23 cellular contexts compared by ENCODE assay signal in the genomic region with DNA sequence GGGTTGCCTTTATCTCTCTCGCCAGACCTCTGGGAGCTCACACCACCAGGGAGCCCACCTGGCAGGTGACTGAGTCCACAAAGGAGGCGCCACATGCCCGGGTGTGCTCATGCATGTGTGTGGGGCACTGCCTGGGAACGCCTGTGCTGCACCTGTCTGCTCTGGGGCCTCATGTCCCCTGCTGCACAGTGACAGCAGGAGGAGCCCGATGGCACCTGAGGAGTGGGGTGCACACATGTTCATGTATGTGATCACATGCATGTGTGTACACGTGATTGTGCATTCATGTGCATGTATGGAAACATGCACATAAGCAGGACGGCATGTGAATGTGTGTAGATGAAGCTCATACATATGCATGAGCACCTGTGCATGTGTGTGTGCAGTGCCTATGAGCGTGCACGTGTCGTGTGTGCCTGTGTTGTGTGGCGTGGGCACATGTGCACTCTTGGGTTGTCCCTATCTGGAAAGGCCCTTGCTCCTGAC. TPM values are rescaled to one million over a fixed set of nuclear protein-coding genes. Genes with fewer than 3 reads are reported as not detected.
DNase-seq lines count a peak whose midpoint lies in the region; ATAC-seq and TF ChIP-seq lines count a peak whose summit lies in the region.
"Had no signal": no experiment of that assay in that cellular context is flagged by ENCODE, and none has a peak within 500 bp of the region (broad histone marks: within the 10 kb centered on the region; RNA-seq: fewer than 3 reads in every experiment).

No MANE protein-coding gene starts in this region.

- H3K27me3 ChIP-seq in heart left ventricle, result peaks cover 0 to 14% (median 0%) of the 10 kb centered on the region in 9 donors
- H3K27me3 ChIP-seq in spleen (replicated peaks in 1 of 7), result peaks cover 0 to 29% (median 13%) of the 10 kb centered on the region in 7 donors
- H3K27me3 ChIP-seq: thyroid gland had no signal

- TF ChIP-seq POLR2A in heart left ventricle (IDR thresholded peaks at IDR 0.05) (no peak), spleen (IDR thresholded peaks at IDR 0.05) (no peak)

- H3K4me3 ChIP-seq in heart left ventricle (no peak overlapping the region), spleen (no peak overlapping the region)
- H3K4me3 ChIP-seq: GM23338, SJCRH30, thyroid gland had no signal

- intact Hi-C loops in heart left ventricle (cut with DNase I), result no loop called here
- intact Hi-C loops in spleen (cut with DNase I; ENCODE audit: low total_unique reads), result no loop called here

- H3K4me1 ChIP-seq in heart left ventricle, result no peaks in the 10 kb centered on the region
- no peaks in the 10 kb centered on the region for H3K4me1 ChIP-seq in spleen
- H3K4me1 ChIP-seq: thyroid gland had no signal

- ATAC-seq in heart left ventricle (no peak), GM21737 (IDR thresholded peaks at IDR 0.05; ENCODE audit: unreplicated experiment) (no peak)
- ATAC-seq: activated CD4-positive, CD25-positive, alpha-beta regulatory T cell treated with anti-CD3 and anti-CD28 coated beads, Interleukin-2, amount 50 U/mL, for 24 hours; GM23338; left lobe of liver; naive thymus-derived CD4-positive, alpha-beta T cell; PC-3 had no signal

- WGBS in heart left ventricle, 4 donors, result 89 to 93% (median 93%) methylated on average over 8 to 11 of the region's 11 CpGs
- WGBS in spleen, 5 donors, result 83 to 94% (median 92%) methylated on average over 10 to 11 of the region's 11 CpGs

- TF ChIP-seq CTCF in heart left ventricle (IDR thresholded peaks at IDR 0.05) (no peak), spleen (IDR thresholded peaks at IDR 0.05 in 8 of 11, conservative IDR thresholded peaks at IDR 0.05 in 3 of 11) (no peak)

- DNase-seq in NCI-H1417 (lab: John Stamatoyannopoulos, UW), result peak in 2 of 3 experiments; percentile 35 to 58
- no peak for DNase-seq in NCI-H1417 treated with DMSO at 0.1 percent for 48 hours (lab: John Stamatoyannopoulos, UW)
- peak; percentile 60 for DNase-seq in NCI-H2171 treated with DMSO at 0.1 percent for 48 hours (lab: John Stamatoyannopoulos, UW)
- peak in 3 of 5 donors; percentile 8 to 28 (median 15) for DNase-seq in heart left ventricle
- DNase-seq in spleen, result peak; percentile 72
- DNase-seq in activated effector memory CD4-positive, alpha-beta T cell treated with anti-CD3 and anti-CD28 coated beads, Interleukin-2, amount 50 U/mL, for 16 hours, result no peak
- no peak for DNase-seq in RPMI8226
- DNase-seq: 8988T; activated CD4-positive, alpha-beta memory T cell treated with anti-CD3 and anti-CD28 coated beads for 36 hours; activated naive CD8-positive, alpha-beta T cell treated with anti-CD3 and anti-CD28 coated beads for 36 hours; CD4-positive, alpha-beta T cell; effector CD4-positive, alpha-beta T cell; naive thymus-derived CD4-positive, alpha-beta T cell; NCI-H226; PC-3; thyroid gland had no signal

- H3K9me3 ChIP-seq in heart left ventricle (no peaks in the 10 kb centered on the region), spleen (no peaks in the 10 kb centered on the region)
- H3K9me3 ChIP-seq: SJCRH30, thyroid gland had no signal

- no peak overlapping the region for H3K27ac ChIP-seq in heart left ventricle
- no peak overlapping the region for H3K27ac ChIP-seq in spleen
- H3K27ac ChIP-seq: SJCRH30, thyroid gland had no signal

- H3K36me3 ChIP-seq in heart left ventricle, result peaks cover 0 to 11% (median 0%) of the 10 kb centered on the region in 9 donors
- H3K36me3 ChIP-seq in spleen, result no peaks in the 10 kb centered on the region
- H3K36me3 ChIP-seq: SJCRH30, thyroid gland had no signal

RNA-seq across cellular contexts. Expression of gene YKT6, which starts 22.0 kb away (rescaled TPM):
- total RNA-seq in heart left ventricle (10 to 100 TPM; 43.8 to 82.2 (median 46.6) TPM), spleen (10 to 100 TPM; 51.9 to 66.4 (median 56.6) TPM)
- polyA plus RNA-seq in heart left ventricle (100 to 1,000 TPM in 1 of 2 donors, 10 to 100 TPM in 1; 28.5 to 133 TPM), spleen (10 to 100 TPM; 26.9 to 49.0 (median 30.1) TPM)

RNA-seq across cellular contexts. Expression of gene GCK, which starts 33.6 kb away (rescaled TPM):
- 1 to 10 TPM in 6 of 9 donors, under 1 TPM in 3; 0.54 to 3.3 (median 1.3) TPM for total RNA-seq in heart left ventricle
- 1 to 10 TPM; 3.6 to 5.7 TPM for polyA plus RNA-seq in heart left ventricle
- 1 to 10 TPM in 1 of 7 donors, under 1 TPM in 3, not detected in 3; 0.29 to 1.6 (median 0.49) TPM for total RNA-seq in spleen
- 1 to 10 TPM in 2 of 3 donors, under 1 TPM in 1; 0.55 to 1.7 (median 1.2) TPM for polyA plus RNA-seq in spleen
- total RNA-seq: G401, HT-29, PC-3, SJCRH30 had no signal

Comparison
In these comparisons a context has a peak if more than half of its experiments do, and no peak if none do; other contexts are left out.
1. DNase-seq: peak in NCI-H1417 (2 of 3), NCI-H2171 treated with DMSO at 0.1 percent for 48 hours (single experiment), heart left ventricle (3 of 5) and spleen (single experiment); none in NCI-H1417 treated with DMSO at 0.1 percent for 48 hours (single experiment), activated effector memory CD4-positive, alpha-beta T cell treated with anti-CD3 and anti-CD28 coated beads, Interleukin-2, amount 50 U/mL, for 16 hours (single experiment) and RPMI8226 (single experiment).